In the genomic region with DNA sequence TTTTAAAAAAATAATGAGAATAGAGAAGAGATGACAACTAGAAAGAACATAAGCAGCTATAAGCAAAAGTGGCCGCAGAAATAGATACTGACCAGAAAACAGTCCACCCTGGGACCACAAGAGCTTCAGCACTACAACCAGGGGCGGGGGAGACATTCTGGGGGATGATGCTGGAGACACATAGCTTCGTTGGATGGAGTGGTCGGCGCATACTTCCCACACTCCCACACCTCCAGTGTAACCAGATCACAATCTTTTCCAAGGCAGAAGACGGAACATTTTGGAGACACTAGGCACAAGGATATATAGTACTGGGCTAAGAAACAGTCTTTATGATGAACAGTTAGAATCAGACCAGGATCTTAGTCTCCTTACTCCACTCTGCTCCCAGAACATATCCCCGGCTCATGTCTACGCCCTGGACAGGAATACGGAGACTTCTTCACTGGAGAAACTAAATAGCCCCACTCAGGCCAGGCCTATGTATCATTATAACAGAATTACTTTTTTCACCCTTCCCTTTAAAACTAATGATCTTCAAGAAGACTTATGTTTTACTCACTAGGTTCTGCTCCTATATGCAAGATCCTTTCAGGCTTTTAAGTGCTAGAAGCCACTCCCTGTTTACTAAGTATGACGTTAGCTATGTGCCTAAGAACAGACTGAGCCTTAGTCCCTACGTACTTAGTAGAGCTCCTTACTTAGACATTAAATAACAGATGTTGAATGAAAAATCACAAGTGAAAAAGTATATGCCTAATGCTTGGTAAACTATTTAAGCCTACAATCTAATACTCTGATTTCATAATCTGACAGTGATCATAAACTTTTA, we compare ENCODE assay signal across 16 cellular contexts.
DNase-seq lines count a peak whose midpoint lies in the region; ATAC-seq and TF ChIP-seq lines count a peak whose summit lies in the region.
"Had no signal": no experiment of that assay in that cellular context is flagged by ENCODE, and none has a peak within 500 bp of the region (broad histone marks: within the 10 kb centered on the region; RNA-seq: fewer than 3 reads in every experiment).

No MANE protein-coding gene starts in this region.

- no peaks in the 10 kb centered on the region for H3K27me3 Mint-ChIP-seq in CD4-positive, alpha-beta T cell
- H3K27me3 Mint-ChIP-seq in activated T-helper 17 cell treated with anti-CD3 and anti-CD28 coated beads, Interleukin-2, amount 50 U/mL, for 72 hours: no peaks in the 10 kb centered on the region
- H3K27me3 Mint-ChIP-seq: dendritic cell treated with granulocyte-macrophage colony-stimulating factor and Interleukin-4, amounts not matched to agents 40 ng/mL and 50 ng/mL, for 4 days had no signal

- WGBS in esophagus, 2 donors: 86 to 87% methylated on average over 11 of the region's 11 CpGs

- H3K27ac ChIP-seq in CD4-positive, alpha-beta T cell (ENCODE audit: low read depth, low read length): no peak overlapping the region
- H3K27ac ChIP-seq in esophagus (ENCODE audit: low read depth in 2 of 2, low read length in 1 of 2): peak overlapping the region; percentile 47 to 61

- H3K36me3 ChIP-seq in esophagus (ENCODE audit: control insufficient read depth in 2 of 2, insufficient read depth in 2 of 2, low read length in 1 of 2): no peaks in the 10 kb centered on the region

- no peak overlapping the region for H3K4me3 ChIP-seq in esophagus (ENCODE audit: low read depth in 1 of 2, low read length in 2 of 2)
- H3K4me3 ChIP-seq: lung had no signal

- no peak overlapping the region for H3K4me3 Mint-ChIP-seq in CD4-positive, alpha-beta T cell
- H3K4me3 Mint-ChIP-seq in activated T-helper 17 cell treated with anti-CD3 and anti-CD28 coated beads, Interleukin-2, amount 50 U/mL, for 72 hours: no peak overlapping the region
- H3K4me3 Mint-ChIP-seq: dendritic cell treated with granulocyte-macrophage colony-stimulating factor and Interleukin-4, amounts not matched to agents 40 ng/mL and 50 ng/mL, for 4 days; nephron had no signal

- TF ChIP-seq CTCF in CD4-positive, alpha-beta T cell (IDR thresholded peaks at IDR 0.05): no peak
- no peak for TF ChIP-seq CTCF in omental fat pad (IDR thresholded peaks at IDR 0.05)

- H3K27ac Mint-ChIP-seq in CD4-positive, alpha-beta T cell: peak overlapping the region; percentile 64
- H3K27ac Mint-ChIP-seq in activated T-helper 17 cell treated with anti-CD3 and anti-CD28 coated beads, Interleukin-2, amount 50 U/mL, for 72 hours: no peak overlapping the region
- H3K27ac Mint-ChIP-seq: dendritic cell treated with granulocyte-macrophage colony-stimulating factor and Interleukin-4, amounts not matched to agents 40 ng/mL and 50 ng/mL, for 4 days; nephron had no signal

- intact Hi-C loops in CD4-positive, alpha-beta T cell (cut with DNase I, micrococcal nuclease): no loop called here

- H3K9me3 Mint-ChIP-seq in CD4-positive, alpha-beta T cell: no peaks in the 10 kb centered on the region
- H3K9me3 Mint-ChIP-seq in activated T-helper 17 cell treated with anti-CD3 and anti-CD28 coated beads, Interleukin-2, amount 50 U/mL, for 72 hours: no peaks in the 10 kb centered on the region
- H3K9me3 Mint-ChIP-seq: dendritic cell treated with granulocyte-macrophage colony-stimulating factor and Interleukin-4, amounts not matched to agents 40 ng/mL and 50 ng/mL, for 4 days had no signal

- CTCF ChIA-PET in CD4-positive, alpha-beta T cell (lab: Charles Lee): no interaction called here

- DNase-seq in CD4-positive, alpha-beta T cell: no peak
- DNase-seq in LoVo (ENCODE audit: low spot score) (peak; percentile 22), omental fat pad (ENCODE audit: low spot score) (no peak), NCI-H774 (lab: John Stamatoyannopoulos, UW) (no peak)
- DNase-seq: activated gamma-delta T cell, aorta, NCI-H446 treated with DMSO at 0.1 percent for 48 hours, retina had no signal

- H3K27me3 ChIP-seq in CD4-positive, alpha-beta T cell (ENCODE audit: control insufficient read depth, insufficient read depth, low read length): no peaks in the 10 kb centered on the region
- no peaks in the 10 kb centered on the region for H3K27me3 ChIP-seq in esophagus (ENCODE audit: control insufficient read depth in 1 of 2, insufficient read depth in 2 of 2, low read length in 2 of 2)

- peaks cover 0 to 6% of the 10 kb centered on the region in 2 donors for H3K4me1 ChIP-seq in esophagus (ENCODE audit: control insufficient read depth in 2 of 2, insufficient read depth in 2 of 2, low read length in 1 of 2)

- no peaks in the 10 kb centered on the region for H3K9me3 ChIP-seq in CD4-positive, alpha-beta T cell (ENCODE audit: control insufficient read depth, low read length)
- H3K9me3 ChIP-seq in esophagus (ENCODE audit: control insufficient read depth in 2 of 2, insufficient read depth in 1 of 2, low read depth in 1 of 2, low read length in 1 of 2): no peaks in the 10 kb centered on the region

- H3K36me3 Mint-ChIP-seq in CD4-positive, alpha-beta T cell (ENCODE audit: low read depth): peaks cover 4% of the 10 kb centered on the region
- peaks cover 4% of the 10 kb centered on the region for H3K36me3 Mint-ChIP-seq in activated T-helper 17 cell treated with anti-CD3 and anti-CD28 coated beads, Interleukin-2, amount 50 U/mL, for 72 hours (ENCODE audit: low read depth)

- H3K4me1 Mint-ChIP-seq in CD4-positive, alpha-beta T cell (ENCODE audit: low read depth): peaks cover 72% of the 10 kb centered on the region
- peaks cover 34% of the 10 kb centered on the region for H3K4me1 Mint-ChIP-seq in activated T-helper 17 cell treated with anti-CD3 and anti-CD28 coated beads, Interleukin-2, amount 50 U/mL, for 72 hours

- peak; percentile 81 for ATAC-seq in CD4-positive, alpha-beta T cell (ENCODE audit: poor library complexity)
- peak; percentile 15 for ATAC-seq in omental fat pad (ENCODE audit: low FRiP score)
- no peak for ATAC-seq in HG03108 (IDR thresholded peaks at IDR 0.05; ENCODE audit: unreplicated experiment)
- ATAC-seq in activated T-helper 17 cell treated with anti-CD3 and anti-CD28 coated beads, Interleukin-2, amount 50 U/mL, for 72 hours (replicated peaks): no peak
- no peak for ATAC-seq in GM21723 (IDR thresholded peaks at IDR 0.05; ENCODE audit: unreplicated experiment)
- ATAC-seq: activated CD4-positive, CD25-positive, alpha-beta regulatory T cell treated with anti-CD3 and anti-CD28 coated beads, Interleukin-2, amount 50 U/mL, for 24 hours had no signal

- POLR2A ChIA-PET in CD4-positive, alpha-beta T cell (lab: Charles Lee): interaction anchor here (0.7 kb wide), 1 partner anchor 28 kb away, joined by 3 read pairs; no protein-coding TSS in a partner anchor

Comparison
In these comparisons a context has a peak if more than half of its experiments do, and no peak if none do; other contexts are left out.
1. ATAC-seq: peak in CD4-positive, alpha-beta T cell (single experiment) and omental fat pad (single experiment); none in HG03108 (single experiment), activated T-helper 17 cell treated with anti-CD3 and anti-CD28 coated beads, Interleukin-2, amount 50 U/mL, for 72 hours (single experiment) and GM21723 (single experiment).